In the genomic region with DNA sequence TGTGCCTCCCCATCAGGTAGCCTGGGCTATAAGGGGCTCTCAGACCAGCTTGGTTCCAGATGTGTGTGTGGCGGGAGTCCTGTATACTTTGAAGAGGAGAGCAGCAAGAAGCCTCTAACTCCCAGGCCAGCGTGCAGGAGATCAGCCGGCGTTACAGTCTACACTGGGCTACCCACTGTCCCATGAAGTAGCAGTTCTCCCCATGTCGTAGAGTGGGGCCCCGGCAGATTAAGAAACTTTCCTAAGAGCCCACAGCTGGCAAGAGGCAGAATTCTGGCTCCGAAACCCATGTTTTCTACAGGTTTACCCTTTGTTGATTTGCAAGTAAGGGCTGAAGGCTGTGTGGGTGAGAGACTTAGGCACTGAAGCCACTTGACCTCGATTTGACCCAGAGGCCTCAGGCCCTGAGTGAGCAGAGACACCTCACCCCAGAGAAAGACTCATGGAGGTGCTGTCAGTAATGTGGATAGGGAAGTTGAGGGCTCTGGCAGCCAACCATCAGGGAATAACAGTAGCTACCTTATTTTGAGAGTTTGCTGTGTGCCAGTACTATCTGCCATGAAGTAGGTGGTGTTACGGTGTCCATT, we compare ENCODE assay signal across 9 cellular contexts. TPM values are rescaled to one million over a fixed set of nuclear protein-coding genes. Genes with fewer than 3 reads are reported as not detected.
DNase-seq lines count a peak whose midpoint lies in the region; ATAC-seq, FAIRE-seq and TF ChIP-seq lines count a peak whose summit lies in the region.
"Had no signal": no experiment of that assay in that cellular context is flagged by ENCODE, and none has a peak within 500 bp of the region (broad histone marks: within the 10 kb centered on the region; RNA-seq: fewer than 3 reads in every experiment).

No MANE protein-coding gene starts in this region.

- no peak for DNase-seq in activated CD4-positive, alpha-beta T cell treated with anti-CD3 and anti-CD28 coated beads, Interleukin-2, amount 10 ng/mL, durations not matched to agents 24 days and 14 days
- DNase-seq in activated CD4-positive, alpha-beta T cell treated with anti-CD3 and anti-CD28 coated beads for 1 hour: no peak
- DNase-seq in OCI-LY7 (ENCODE audit: low spot score) (peak; percentile 39), neural crest cell (ENCODE audit: low read depth, low spot score) (no peak), HTR-8/SVneo (ENCODE audit: insufficient read length, low spot score) (no peak)

- H2AFZ ChIP-seq in OCI-LY7 (ENCODE audit: low read length): peak overlapping the region; percentile 62

- intact Hi-C loops in activated CD4-positive, alpha-beta T cell treated with anti-CD3 and anti-CD28 coated beads, Interleukin-2, amount 10 ng/mL, durations not matched to agents 24 days and 14 days (cut with micrococcal nuclease): loop anchor here (1.0 to 5.0 kb wide), 8 partner anchors 9 to 279 kb away; a partner anchor contains a TSS
- intact Hi-C loops in OCI-LY7 (cut with micrococcal nuclease; ENCODE audit: unreplicated experiment): loop anchor here (1.0 to 2.0 kb wide), 4 partner anchors 9 to 143 kb away; a partner anchor contains a TSS
- intact Hi-C loops in dendritic cell treated with granulocyte-macrophage colony-stimulating factor and Interleukin-4, amounts not matched to agents 40 ng/mL and 50 ng/mL, for 4 days (cut with micrococcal nuclease): loop anchor here (1.0 to 5.0 kb wide), 4 partner anchors 9 to 97 kb away; a partner anchor contains a TSS

- H3K27me3 Mint-ChIP-seq in activated CD4-positive, alpha-beta T cell treated with anti-CD3 and anti-CD28 coated beads, Interleukin-2, amount 10 ng/mL, durations not matched to agents 24 days and 14 days: no peaks in the 10 kb centered on the region
- no peaks in the 10 kb centered on the region for H3K27me3 Mint-ChIP-seq in dendritic cell treated with granulocyte-macrophage colony-stimulating factor and Interleukin-4, amounts not matched to agents 40 ng/mL and 50 ng/mL, for 4 days
- H3K27me3 Mint-ChIP-seq in neural crest cell (ENCODE audit: low read depth): peaks cover 9% of the 10 kb centered on the region

- FAIRE-seq in HTR-8/SVneo (lab: Jason Lieb, UNC): no peak

- peaks cover 60% of the 10 kb centered on the region for H3K4me1 Mint-ChIP-seq in activated CD4-positive, alpha-beta T cell treated with anti-CD3 and anti-CD28 coated beads, Interleukin-2, amount 10 ng/mL, durations not matched to agents 24 days and 14 days
- H3K4me1 Mint-ChIP-seq in dendritic cell treated with granulocyte-macrophage colony-stimulating factor and Interleukin-4, amounts not matched to agents 40 ng/mL and 50 ng/mL, for 4 days (ENCODE audit: low read depth): peaks cover 60% of the 10 kb centered on the region
- H3K4me1 Mint-ChIP-seq in neural crest cell: peaks cover 33% of the 10 kb centered on the region

- peaks cover 38% of the 10 kb centered on the region for H3K79me2 ChIP-seq in OCI-LY7 (ENCODE audit: insufficient read depth, low read depth, low read length)

- peak overlapping the region; percentile 98 for H3K27ac Mint-ChIP-seq in activated CD4-positive, alpha-beta T cell treated with anti-CD3 and anti-CD28 coated beads, Interleukin-2, amount 10 ng/mL, durations not matched to agents 24 days and 14 days
- H3K27ac Mint-ChIP-seq in dendritic cell treated with granulocyte-macrophage colony-stimulating factor and Interleukin-4, amounts not matched to agents 40 ng/mL and 50 ng/mL, for 4 days: peak overlapping the region; percentile 96
- peak overlapping the region; percentile 94 for H3K27ac Mint-ChIP-seq in neural crest cell (ENCODE audit: unreplicated experiment)

- no peaks in the 10 kb centered on the region for H3K36me3 ChIP-seq in OCI-LY7 (ENCODE audit: insufficient read depth, low read length)

- POLR2A ChIA-PET in OCI-LY7 (lab: Charles Lee): interaction anchor here (0.5 to 1.1 kb wide), 6 partner anchors 10 to 638 kb away, joined by 3 to 8 read pairs (median 4); no protein-coding TSS in a partner anchor

- CTCF ChIA-PET in OCI-LY7 (lab: Charles Lee; ENCODE audit: unreplicated experiment): interaction anchor here (1.2 kb wide), 1 partner anchor 19 kb away, joined by 3 read pairs; no protein-coding TSS in a partner anchor

- peaks cover 41% of the 10 kb centered on the region for H3K4me1 ChIP-seq in OCI-LY7 (ENCODE audit: insufficient read depth, low read length, poor library complexity, severe bottlenecking)

- no peaks in the 10 kb centered on the region for H3K9me3 ChIP-seq in OCI-LY7 (ENCODE audit: low read length)

- no peaks in the 10 kb centered on the region for H3K9me3 Mint-ChIP-seq in activated CD4-positive, alpha-beta T cell treated with anti-CD3 and anti-CD28 coated beads, Interleukin-2, amount 10 ng/mL, durations not matched to agents 24 days and 14 days
- H3K9me3 Mint-ChIP-seq in dendritic cell treated with granulocyte-macrophage colony-stimulating factor and Interleukin-4, amounts not matched to agents 40 ng/mL and 50 ng/mL, for 4 days: no peaks in the 10 kb centered on the region
- H3K9me3 Mint-ChIP-seq in neural crest cell: no peaks in the 10 kb centered on the region
- H3K9me3 Mint-ChIP-seq: activated naive CD4-positive, alpha-beta T cell treated with anti-CD3 and anti-CD28 coated beads, Interleukin-2, amount 50 U/mL, for 72 hours had no signal

- peaks cover 21% of the 10 kb centered on the region for H3K36me3 Mint-ChIP-seq in activated CD4-positive, alpha-beta T cell treated with anti-CD3 and anti-CD28 coated beads, Interleukin-2, amount 10 ng/mL, durations not matched to agents 24 days and 14 days (ENCODE audit: low read depth)
- peaks cover 37% of the 10 kb centered on the region for H3K36me3 Mint-ChIP-seq in dendritic cell treated with granulocyte-macrophage colony-stimulating factor and Interleukin-4, amounts not matched to agents 40 ng/mL and 50 ng/mL, for 4 days (ENCODE audit: low read depth)
- H3K36me3 Mint-ChIP-seq in neural crest cell (ENCODE audit: low read depth): no peaks in the 10 kb centered on the region

- BruUV-seq in OCI-LY7 (replicated peaks; lab: Mats Ljungman, UMichigan): TSS peak; percentile 86

- no peaks in the 10 kb centered on the region for H3K9me2 ChIP-seq in OCI-LY7 (ENCODE audit: insufficient read depth, low read length)

- TF ChIP-seq CTCF in OCI-LY7 (conservative IDR thresholded peaks at IDR 0.05; ENCODE audit: low read length) (no peak), neural crest cell (conservative IDR thresholded peaks at IDR 0.05) (no peak)

- no peak for ATAC-seq in GM21360 (IDR thresholded peaks at IDR 0.05; ENCODE audit: unreplicated experiment)
- no peak for ATAC-seq in HG02852 (IDR thresholded peaks at IDR 0.05; ENCODE audit: unreplicated experiment)

- peak overlapping the region; percentile 63 for H3K4me3 ChIP-seq in OCI-LY7 (ENCODE audit: low read depth, low read length, poor library complexity, severe bottlenecking)

- H3K4me2 ChIP-seq in OCI-LY7 (ENCODE audit: low read length): peak overlapping the region; percentile 77

- 0 out of 2 replicates have a peak, but pooled peaks cover 5% of the 10 kb centered on the region for H4K20me1 ChIP-seq in OCI-LY7 (ENCODE audit: insufficient read depth, low read length)

- peak overlapping the region; percentile 95 for H3K4me3 Mint-ChIP-seq in activated CD4-positive, alpha-beta T cell treated with anti-CD3 and anti-CD28 coated beads, Interleukin-2, amount 10 ng/mL, durations not matched to agents 24 days and 14 days
- peak overlapping the region; percentile 81 for H3K4me3 Mint-ChIP-seq in dendritic cell treated with granulocyte-macrophage colony-stimulating factor and Interleukin-4, amounts not matched to agents 40 ng/mL and 50 ng/mL, for 4 days
- peak overlapping the region; percentile 67 for H3K4me3 Mint-ChIP-seq in neural crest cell

- H3K27ac ChIP-seq in OCI-LY7 (ENCODE audit: low read depth, low read length, poor library complexity, severe bottlenecking): peak overlapping the region; percentile 53

RNA-seq across cellular contexts. Expression of a gene that starts 0.9 kb away (rescaled TPM):
- 53.8 and 55.7 TPM in 2 replicates for total RNA-seq in activated CD4-positive, alpha-beta T cell treated with anti-CD3 and anti-CD28 coated beads, Interleukin-2, amount 10 ng/mL, durations not matched to agents 24 days and 14 days
- total RNA-seq in OCI-LY7 (2014; rRNA removed; shearing (Covaris generic)): 8.1 and 12.8 TPM in 2 replicates
- 38.7 and 43.7 TPM in 2 replicates for total RNA-seq in OCI-LY7 (2022)
- total RNA-seq in neural crest cell: 17.8 and 17.9 TPM in 2 replicates
